Comparison of ENCODE assay signal across 20 cellular contexts in the genomic region with DNA sequence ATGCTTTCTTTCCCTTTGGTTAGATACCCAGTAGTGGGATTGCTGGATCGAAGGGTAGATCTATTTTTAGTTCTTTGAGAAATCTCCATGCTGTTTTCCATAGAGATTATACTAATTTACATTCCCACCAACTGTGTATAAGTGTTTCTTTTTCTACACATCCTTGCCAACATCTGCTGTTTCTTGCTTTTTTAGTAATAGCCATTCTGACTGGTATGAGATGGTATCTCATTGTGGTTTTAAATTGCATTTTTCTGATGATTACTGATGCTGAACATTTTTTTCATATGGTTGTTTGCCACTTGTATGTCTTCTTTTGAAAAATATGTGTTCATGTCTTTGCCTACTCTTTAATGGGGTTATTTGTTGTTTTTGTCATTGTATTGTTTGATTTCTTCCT. TPM values are rescaled to one million over a fixed set of nuclear protein-coding genes. Genes with fewer than 3 reads are reported as not detected.
DNase-seq lines count a peak whose midpoint lies in the region; FAIRE-seq and TF ChIP-seq lines count a peak whose summit lies in the region.
"Had no signal": no experiment of that assay in that cellular context is flagged by ENCODE, and none has a peak within 500 bp of the region (broad histone marks: within the 10 kb centered on the region; RNA-seq: fewer than 3 reads in every experiment).

No MANE protein-coding gene starts in this region.

- FAIRE-seq in astrocyte (lab: Jason Lieb, UNC): peak; percentile 82
- FAIRE-seq: A204.1, H1, HTR-8/SVneo had no signal

- no peak overlapping the region for H3K9ac ChIP-seq in astrocyte (ENCODE audit: low read length)

- H3K9me3 Mint-ChIP-seq in astrocyte (ENCODE audit: unreplicated experiment): no peaks in the 10 kb centered on the region
- H3K9me3 Mint-ChIP-seq: brain; CD8-positive, alpha-beta memory T cell; naive thymus-derived CD8-positive, alpha-beta T cell had no signal

- H3K27ac ChIP-seq in A673 (ENCODE audit: low read depth, low read length, poor library complexity, severe bottlenecking) (no peak overlapping the region), astrocyte (ENCODE audit: low read depth, low read length) (no peak overlapping the region)
- H3K27ac ChIP-seq: stomach had no signal

- H3K36me3 ChIP-seq in A673 (ENCODE audit: insufficient read depth, low read length, poor library complexity, severe bottlenecking) (no peaks in the 10 kb centered on the region), astrocyte (ENCODE audit: insufficient read depth, low read length) (no peaks in the 10 kb centered on the region)
- H3K36me3 ChIP-seq: stomach had no signal

- H3K4me3 Mint-ChIP-seq in astrocyte (ENCODE audit: unreplicated experiment): no peak overlapping the region
- H3K4me3 Mint-ChIP-seq: CD8-positive, alpha-beta memory T cell; naive thymus-derived CD8-positive, alpha-beta T cell had no signal

- H3K4me1 ChIP-seq in A673 (ENCODE audit: insufficient read depth, low read length, poor library complexity, severe bottlenecking): peaks cover 21% of the 10 kb centered on the region
- no peaks in the 10 kb centered on the region for H3K4me1 ChIP-seq in astrocyte (ENCODE audit: insufficient read depth, low read length)
- H3K4me1 ChIP-seq: stomach had no signal

- POLR2A ChIA-PET in A673 (lab: Charles Lee; ENCODE audit: low non-redundant PET): no interaction called here

- H3K4me3 ChIP-seq in A673 (ENCODE audit: low read depth, low read length, poor library complexity, severe bottlenecking) (no peak overlapping the region), HFF-Myc (replicated peaks; ENCODE audit: low read depth, low read length) (no peak overlapping the region), astrocyte (ENCODE audit: insufficient read depth, low read depth, low read length) (no peak overlapping the region)
- H3K4me3 ChIP-seq: stomach had no signal

- no peaks in the 10 kb centered on the region for H3K79me2 ChIP-seq in astrocyte (ENCODE audit: insufficient read depth, low read length)

- no peaks in the 10 kb centered on the region for H4K20me1 ChIP-seq in astrocyte (ENCODE audit: insufficient read depth, low read length)

- H3K27me3 ChIP-seq in A673 (replicated peaks; ENCODE audit: insufficient read depth, low read depth, low read length, poor library complexity) (no peaks in the 10 kb centered on the region), astrocyte (ENCODE audit: insufficient read depth, low read length) (no peaks in the 10 kb centered on the region)
- H3K27me3 ChIP-seq: stomach had no signal

- H3K27me3 Mint-ChIP-seq in astrocyte (ENCODE audit: low read depth, unreplicated experiment): no peaks in the 10 kb centered on the region
- H3K27me3 Mint-ChIP-seq: brain; CD8-positive, alpha-beta memory T cell; naive thymus-derived CD8-positive, alpha-beta T cell had no signal

- H3K4me2 ChIP-seq in astrocyte (ENCODE audit: low read length): peak overlapping the region; percentile 9

- no peaks in the 10 kb centered on the region for H3K36me3 Mint-ChIP-seq in astrocyte (ENCODE audit: low read depth, unreplicated experiment)
- H3K36me3 Mint-ChIP-seq: brain; CD8-positive, alpha-beta memory T cell had no signal

- no TSS peak for BruUV-seq in A673 (replicated peaks; lab: Mats Ljungman, UMichigan)

- no peak overlapping the region for H2AFZ ChIP-seq in astrocyte (ENCODE audit: low read depth, low read length)

- H3K9me3 ChIP-seq in A673 (ENCODE audit: low read depth, low read length, poor library complexity, severe bottlenecking) (no peaks in the 10 kb centered on the region), astrocyte (ENCODE audit: insufficient read depth, low read depth, low read length) (no peaks in the 10 kb centered on the region)
- H3K9me3 ChIP-seq: stomach had no signal

- peaks cover 10% of the 10 kb centered on the region for H3K4me1 Mint-ChIP-seq in astrocyte (ENCODE audit: low read depth, unreplicated experiment)

- H3K27ac Mint-ChIP-seq in astrocyte (ENCODE audit: unreplicated experiment): peak overlapping the region; percentile 15
- H3K27ac Mint-ChIP-seq: naive thymus-derived CD8-positive, alpha-beta T cell had no signal

- DNase-seq in A673 (ENCODE audit: low spot score) (peak; percentile 76), HFF-Myc (ENCODE audit: extremely low read depth, low read depth) (peak; percentile 17), astrocyte (ENCODE audit: low read depth) (peak; percentile 90), glomerular visceral epithelial cell (ENCODE audit: extremely low spot score) (peak; percentile 25), pons (ENCODE audit: low spot score) (no peak), NCI-H2227 (lab: John Stamatoyannopoulos, UW; ENCODE audit: unreplicated experiment) (no peak), NCI-H2029 (lab: John Stamatoyannopoulos, UW) (no peak), islet precursor cell (no peak)
- DNase-seq: activated CD4-positive, CD25-positive, alpha-beta regulatory T cell treated with anti-CD3 and anti-CD28 coated beads, Interleukin-2, amount 50 U/mL, for 72 hours; activated effector memory CD4-positive, alpha-beta T cell treated with anti-CD3 and anti-CD28 coated beads, Interleukin-2, amount 50 U/mL, for 16 hours; CD8-positive, alpha-beta memory T cell; naive thymus-derived CD8-positive, alpha-beta T cell; NCI-H1694 treated with DMSO at 0.1 percent for 48 hours; NCI-H510A; SHP77 treated with DMSO at 0.1 percent for 48 hours; stomach had no signal

- no peak for TF ChIP-seq CTCF in A673 (conservative IDR thresholded peaks at IDR 0.05; ENCODE audit: low read depth, low read length)
- TF ChIP-seq CTCF in HFF-Myc (IDR thresholded peaks at IDR 0.05; ENCODE audit: low read depth, low read length, missing control alignments): no peak
- TF ChIP-seq CTCF in astrocyte (IDR thresholded peaks at IDR 0.05; ENCODE audit: insufficient read depth, low read depth, low read length): no peak

- CTCF ChIA-PET in A673 (lab: Charles Lee): no interaction called here

- intact Hi-C loops in A673 (cut with micrococcal nuclease; ENCODE audit: unreplicated experiment): no loop called here

RNA-seq across cellular contexts. Expression of a gene that starts 6.6 kb away (rescaled TPM):
- total RNA-seq in A673 (2021) (24.5 and 24.6 TPM in 2 replicates), astrocyte (15.1 and 17.1 TPM in 2 replicates)

Comparison
In these comparisons a context has a peak if more than half of its experiments do, and no peak if none do; other contexts are left out.
1. DNase-seq: peak in A673 (single experiment), HFF-Myc (single experiment), astrocyte (single experiment) and glomerular visceral epithelial cell (single experiment); none in pons (single experiment), NCI-H2227 (single experiment), NCI-H2029 (single experiment) and islet precursor cell (single experiment).